In genomic region chr3:37943631-37944242, GRCh38 we compare ENCODE assay signal across 1 cellular context.
TF ChIP-seq lines count a peak whose summit lies in the region.

No MANE protein-coding gene starts in this region.

TF ChIP-seq in HepG2, 621 proteins besides CTCF, POLR2A, EP300 and RAD21 (continued from another document):
- no peak for TF ChIP-seq ZHX2 (IDR thresholded peaks at IDR 0.05; ENCODE audit: low read depth)
- no peak for TF ChIP-seq ZHX2 (CRISPR knock-in tag; IDR thresholded peaks at IDR 0.05; ENCODE audit: borderline replicate concordance)
- no peak for TF ChIP-seq CENPBD1 (CRISPR knock-in tag; IDR thresholded peaks at IDR 0.05; ENCODE audit: borderline replicate concordance, low read depth)
